In genomic region chr22:50626856-50627451, GRCh38 we compare ENCODE assay signal across 7 cellular contexts.
DNase-seq lines count a peak whose midpoint lies in the region; ATAC-seq and TF ChIP-seq lines count a peak whose summit lies in the region.
"Had no signal": no experiment of that assay in that cellular context is flagged by ENCODE, and none has a peak within 500 bp of the region (broad histone marks: within the 10 kb centered on the region; RNA-seq: fewer than 3 reads in every experiment).

No MANE protein-coding gene starts in this region.

- peak overlapping the region; percentile 89 for H3K4me3 ChIP-seq in fibroblast of pulmonary artery (replicated peaks; ENCODE audit: low read depth, low read length)

- peaks cover 18% of the 10 kb centered on the region for H3K4me1 Mint-ChIP-seq in T-helper 1 cell treated with Interleukin-12 subunit alpha and Interleukin-12 subunit beta and Interleukin-4 antibody, amounts not matched to agents 30 μg/mL and 1 μg/mL, for 36 hours (ENCODE audit: low read depth)
- H3K4me1 Mint-ChIP-seq in stimulated activated naive CD8-positive, alpha-beta T cell treated with anti-CD3 and anti-CD28 coated beads, Interleukin-15, amount 100 ng/mL, for 72 hours, result peaks cover 38% of the 10 kb centered on the region

- H3K4me3 Mint-ChIP-seq in T-helper 1 cell treated with Interleukin-12 subunit alpha and Interleukin-12 subunit beta and Interleukin-4 antibody, amounts not matched to agents 30 μg/mL and 1 μg/mL, for 36 hours, result peak overlapping the region; percentile 81
- H3K4me3 Mint-ChIP-seq in stimulated activated naive CD8-positive, alpha-beta T cell treated with anti-CD3 and anti-CD28 coated beads, Interleukin-15, amount 100 ng/mL, for 72 hours, result peak overlapping the region; percentile 84 to 92

- H3K36me3 Mint-ChIP-seq in T-helper 1 cell treated with Interleukin-12 subunit alpha and Interleukin-12 subunit beta and Interleukin-4 antibody, amounts not matched to agents 30 μg/mL and 1 μg/mL, for 36 hours (ENCODE audit: low read depth), result peaks cover 6% of the 10 kb centered on the region

- DNase-seq in T-helper 1 cell (no peak), fibroblast of pulmonary artery (ENCODE audit: low read depth) (no peak), NCI-H2227 treated with DMSO at 0.1 percent for 48 hours (lab: John Stamatoyannopoulos, UW) (no peak)
- DNase-seq in stimulated activated naive CD8-positive, alpha-beta T cell treated with anti-CD3 and anti-CD28 coated beads, Interleukin-15, amount 100 ng/mL, for 72 hours, result no peak
- DNase-seq: NCI-H1105 had no signal

- no peaks in the 10 kb centered on the region for H3K9me3 Mint-ChIP-seq in T-helper 1 cell treated with Interleukin-12 subunit alpha and Interleukin-12 subunit beta and Interleukin-4 antibody, amounts not matched to agents 30 μg/mL and 1 μg/mL, for 36 hours
- H3K9me3 Mint-ChIP-seq in stimulated activated naive CD8-positive, alpha-beta T cell treated with anti-CD3 and anti-CD28 coated beads, Interleukin-15, amount 100 ng/mL, for 72 hours, result no peaks in the 10 kb centered on the region

- ATAC-seq in stimulated activated naive CD8-positive, alpha-beta T cell treated with anti-CD3 and anti-CD28 coated beads, Interleukin-15, amount 100 ng/mL, for 72 hours, result no peak
- no peak for ATAC-seq in GM21528 (IDR thresholded peaks at IDR 0.05; ENCODE audit: low FRiP score, unreplicated experiment)

- peak overlapping the region; percentile 75 for H3K27ac Mint-ChIP-seq in T-helper 1 cell treated with Interleukin-12 subunit alpha and Interleukin-12 subunit beta and Interleukin-4 antibody, amounts not matched to agents 30 μg/mL and 1 μg/mL, for 36 hours
- peak overlapping the region; percentile 27 to 28 for H3K27ac Mint-ChIP-seq in stimulated activated naive CD8-positive, alpha-beta T cell treated with anti-CD3 and anti-CD28 coated beads, Interleukin-15, amount 100 ng/mL, for 72 hours

- H3K27me3 Mint-ChIP-seq in T-helper 1 cell treated with Interleukin-12 subunit alpha and Interleukin-12 subunit beta and Interleukin-4 antibody, amounts not matched to agents 30 μg/mL and 1 μg/mL, for 36 hours (ENCODE audit: low read depth), result no peaks in the 10 kb centered on the region
- no peaks in the 10 kb centered on the region for H3K27me3 Mint-ChIP-seq in stimulated activated naive CD8-positive, alpha-beta T cell treated with anti-CD3 and anti-CD28 coated beads, Interleukin-15, amount 100 ng/mL, for 72 hours

- no peak for TF ChIP-seq CTCF in fibroblast of pulmonary artery (IDR thresholded peaks at IDR 0.05; ENCODE audit: low read length, missing control alignments)
